In genomic region chr17:82586576-82587233, GRCh38 we compare ENCODE assay signal across 14 cellular contexts.
DNase-seq lines count a peak whose midpoint lies in the region; ATAC-seq and TF ChIP-seq lines count a peak whose summit lies in the region.
"Had no signal": no experiment of that assay in that cellular context is flagged by ENCODE, and none has a peak within 500 bp of the region (broad histone marks: within the 10 kb centered on the region; RNA-seq: fewer than 3 reads in every experiment).

No MANE protein-coding gene starts in this region.

- H3K18ac ChIP-seq in neuronal stem cell (ENCODE audit: low read length): no peak overlapping the region

- DNase-seq in activated CD4-positive, alpha-beta T cell treated with anti-CD3 and anti-CD28 coated beads for 36 hours: no peak
- DNase-seq in activated CD4-positive, alpha-beta T cell treated with anti-CD3 and anti-CD28 coated beads for 48 hours: no peak
- DNase-seq in chondrocyte (ENCODE audit: low spot score) (no peak), neuronal stem cell (ENCODE audit: low spot score) (no peak), colonic mucosa (no peak), HFFc6 (no peak), Right ventricle myocardium superior (no peak)
- DNase-seq: NCI-H1436 treated with DMSO at 0.1 percent for 48 hours; NCI-H2227 treated with DMSO at 0.1 percent for 48 hours; stimulated activated CD4-positive, alpha-beta T cell treated with anti-CD3 and anti-CD28 coated beads, Interleukin-12 subunit alpha, Interleukin-12 subunit beta, amount 100 ng/mL, for 4 hours had no signal

- H3K4me1 ChIP-seq in HEK293 (ENCODE audit: control insufficient read depth, insufficient read depth, low read length) (no peaks in the 10 kb centered on the region), neuronal stem cell (ENCODE audit: control insufficient read depth in 2 of 2, insufficient read depth in 1 of 2, low read depth in 1 of 2, low read length in 2 of 2) (no peaks in the 10 kb centered on the region), colonic mucosa (no peaks in the 10 kb centered on the region)

- H2BK5ac ChIP-seq in neuronal stem cell (ENCODE audit: low read length): no peak overlapping the region

- peak overlapping the region; percentile 55 for H3K23ac ChIP-seq in neuronal stem cell (ENCODE audit: low read depth, low read length, poor library complexity)

- H3K4me3 ChIP-seq in HEK293 (ENCODE audit: low read depth, low read length) (no peak overlapping the region), neuronal stem cell (ENCODE audit: low read length in 2 of 2) (no peak overlapping the region), colonic mucosa (no peak overlapping the region)
- H3K4me3 ChIP-seq: cardiac muscle cell, lower lobe of right lung had no signal

- WGBS in neuronal stem cell (ENCODE audit: extremely low coverage in 2 of 2, insufficient read length in 2 of 2, insufficient replicate concordance in 1 of 2), 2 donors: no CpG with 5 or more reads among the region's 21 CpGs

- no peak overlapping the region for H2AFZ ChIP-seq in neuronal stem cell (ENCODE audit: low read length)

- no peak overlapping the region for H3K4ac ChIP-seq in neuronal stem cell (ENCODE audit: low read length)

- peaks cover 24% of the 10 kb centered on the region for H3K4me1 Mint-ChIP-seq in activated CD4-positive, alpha-beta T cell treated with anti-CD3 and anti-CD28 coated beads for 36 hours
- H3K4me1 Mint-ChIP-seq in chondrocyte (ENCODE audit: low read depth) (peaks cover 4% of the 10 kb centered on the region), HFFc6 (ENCODE audit: low read depth) (no peaks in the 10 kb centered on the region)

- no peak overlapping the region for H3K14ac ChIP-seq in neuronal stem cell (ENCODE audit: low read length)

- TF ChIP-seq CTCF in HEK293 (tag by site-specific recombination; IDR thresholded peaks at IDR 0.05) (no peak), chondrocyte (IDR thresholded peaks at IDR 0.05) (no peak), colonic mucosa (IDR thresholded peaks at IDR 0.05) (no peak), HFFc6 (IDR thresholded peaks at IDR 0.05) (no peak)

- no peak overlapping the region for H4K91ac ChIP-seq in neuronal stem cell (ENCODE audit: low read depth, low read length, poor library complexity)

- H2BK120ac ChIP-seq in neuronal stem cell (ENCODE audit: low read depth, low read length): no peak overlapping the region

- H3K4me2 ChIP-seq in neuronal stem cell (ENCODE audit: insufficient read depth, low read length, poor library complexity, severe bottlenecking): no peak overlapping the region

- no peak overlapping the region for H2BK12ac ChIP-seq in neuronal stem cell (ENCODE audit: low read length)

- peak overlapping the region; percentile 72 for H3K27ac Mint-ChIP-seq in activated CD4-positive, alpha-beta T cell treated with anti-CD3 and anti-CD28 coated beads for 36 hours
- peak overlapping the region; percentile 39 for H3K27ac Mint-ChIP-seq in chondrocyte (ENCODE audit: unreplicated experiment)
- no peak overlapping the region for H3K27ac Mint-ChIP-seq in HFFc6

- no peak overlapping the region for H2AK5ac ChIP-seq in neuronal stem cell (ENCODE audit: low read depth, low read length)

- peaks cover 6% of the 10 kb centered on the region for H3K79me1 ChIP-seq in neuronal stem cell (ENCODE audit: low read depth, low read length)

- H3K9me3 Mint-ChIP-seq in activated CD4-positive, alpha-beta T cell treated with anti-CD3 and anti-CD28 coated beads for 36 hours (ENCODE audit: low read depth): no peaks in the 10 kb centered on the region
- no peaks in the 10 kb centered on the region for H3K9me3 Mint-ChIP-seq in chondrocyte (ENCODE audit: low read depth)
- H3K9me3 Mint-ChIP-seq in HFFc6: no peaks in the 10 kb centered on the region

- CTCF ChIA-PET in activated CD4-positive, alpha-beta T cell treated with anti-CD3 and anti-CD28 coated beads for 36 hours (lab: Charles Lee): interaction anchor here (0.7 kb wide), 1 partner anchor 195 kb away, joined by 3 read pairs; no protein-coding TSS in a partner anchor
- CTCF ChIA-PET in HEK293 (lab: Yijun Ruan, JAX): no interaction called here

- H3K36me3 ChIP-seq in HEK293 (ENCODE audit: control insufficient read depth in 2 of 2, insufficient read depth in 1 of 2, low read length in 2 of 2) (peaks cover 52 to 87% of the 10 kb centered on the region in 2 experiments), neuronal stem cell (replicated peaks in 1 of 2; ENCODE audit: control insufficient read depth in 2 of 2, insufficient read depth in 2 of 2, low read length in 2 of 2) (peaks cover 42 to 97% of the 10 kb centered on the region in 2 donors), colonic mucosa (no peaks in the 10 kb centered on the region)

- H3K27ac ChIP-seq in HEK293 (ENCODE audit: extremely low read depth, low read depth, low read length): no peak overlapping the region
- H3K27ac ChIP-seq in neuronal stem cell (replicated peaks; ENCODE audit: low read length): no peak overlapping the region
- H3K27ac ChIP-seq in colonic mucosa: no peak overlapping the region
- H3K27ac ChIP-seq: cardiac muscle cell had no signal

- H4K8ac ChIP-seq in neuronal stem cell (ENCODE audit: low read depth, low read length): no peak overlapping the region

- intact Hi-C loops in activated CD4-positive, alpha-beta T cell treated with anti-CD3 and anti-CD28 coated beads for 36 hours (cut with DNase I, micrococcal nuclease): no loop called here
- intact Hi-C loops in colonic mucosa (cut with DNase I) (no loop called here), Right ventricle myocardium superior (cut with DNase I) (no loop called here)

- ATAC-seq in activated CD4-positive, alpha-beta T cell treated with anti-CD3 and anti-CD28 coated beads for 36 hours: no peak
- no peak for ATAC-seq in Right ventricle myocardium superior (ENCODE audit: poor library complexity)
- ATAC-seq: lower lobe of right lung; stimulated activated naive CD8-positive, alpha-beta T cell treated with anti-CD3 and anti-CD28 coated beads, Interleukin-15, Interleukin-2, amounts not matched to agents 100 U/mL and 50 U/mL, for 24 hours had no signal

- no peaks in the 10 kb centered on the region for H3K27me3 Mint-ChIP-seq in activated CD4-positive, alpha-beta T cell treated with anti-CD3 and anti-CD28 coated beads for 36 hours
- H3K27me3 Mint-ChIP-seq in chondrocyte (ENCODE audit: low read depth): no peaks in the 10 kb centered on the region
- H3K27me3 Mint-ChIP-seq in HFFc6 (ENCODE audit: insufficient read depth): peaks cover 3% of the 10 kb centered on the region

- POLR2A ChIA-PET in activated CD4-positive, alpha-beta T cell treated with anti-CD3 and anti-CD28 coated beads for 36 hours (lab: Charles Lee): no interaction called here
- POLR2A ChIA-PET in HEK293 (lab: Yijun Ruan, JAX): no interaction called here

- no peak overlapping the region for H2BK15ac ChIP-seq in neuronal stem cell (ENCODE audit: low read length)

- no peak overlapping the region for H3K9ac ChIP-seq in neuronal stem cell (ENCODE audit: low read depth, low read length, poor library complexity)
- H3K9ac ChIP-seq in colonic mucosa (ENCODE audit: low read depth in 2 of 2, low read length in 2 of 2): no peak overlapping the region

- no peaks in the 10 kb centered on the region for H3K27me3 ChIP-seq in neuronal stem cell (ENCODE audit: control insufficient read depth in 3 of 3, insufficient read depth in 3 of 3, low read depth in 1 of 3, low read length in 3 of 3)
- H3K27me3 ChIP-seq in colonic mucosa: no peaks in the 10 kb centered on the region
- H3K27me3 ChIP-seq: cardiac muscle cell had no signal

- H3K4me3 Mint-ChIP-seq in activated CD4-positive, alpha-beta T cell treated with anti-CD3 and anti-CD28 coated beads for 36 hours: no peak overlapping the region
- no peak overlapping the region for H3K4me3 Mint-ChIP-seq in chondrocyte (ENCODE audit: unreplicated experiment)
- H3K4me3 Mint-ChIP-seq in HFFc6: no peak overlapping the region

- peaks cover 28% of the 10 kb centered on the region for H3K36me3 Mint-ChIP-seq in activated CD4-positive, alpha-beta T cell treated with anti-CD3 and anti-CD28 coated beads for 36 hours (ENCODE audit: low read depth)
- peaks cover 20% of the 10 kb centered on the region for H3K36me3 Mint-ChIP-seq in chondrocyte (ENCODE audit: low read depth)
- H3K36me3 Mint-ChIP-seq in HFFc6 (ENCODE audit: low read depth): peaks cover 35% of the 10 kb centered on the region

- H3K9me3 ChIP-seq in HEK293 (ENCODE audit: control insufficient read depth, insufficient read depth, low read depth, low read length): no peaks in the 10 kb centered on the region
- peaks cover 0 to 2% of the 10 kb centered on the region in 2 donors for H3K9me3 ChIP-seq in neuronal stem cell (replicated peaks in 1 of 2; ENCODE audit: control insufficient read depth in 2 of 2, insufficient read depth in 1 of 2, low read depth in 1 of 2, low read length in 2 of 2)
- H3K9me3 ChIP-seq in colonic mucosa: no peaks in the 10 kb centered on the region
- H3K9me3 ChIP-seq: lower lobe of right lung had no signal

TF ChIP-seq in HEK293, 187 proteins besides CTCF, POLR2A, EP300 and RAD21 (continues in another document):
- TF ChIP-seq KLF17 (tag by site-specific recombination; IDR thresholded peaks at IDR 0.05): no peak
